Comparison of ENCODE assay signal across 28 cellular contexts in genomic region chr2:238207006-238207405, GRCh38. TPM values are rescaled to one million over a fixed set of nuclear protein-coding genes. Genes with fewer than 3 reads are reported as not detected.
"Had no signal": no experiment of that assay in that cellular context is flagged by ENCODE, and none has a peak within 500 bp of the region (broad histone marks: within the 10 kb centered on the region; RNA-seq: fewer than 3 reads in every experiment).

No MANE protein-coding gene starts in this region.

- H3K4me3 ChIP-seq: adrenal gland, ascending aorta, breast epithelium, cardiac muscle cell, colonic mucosa, esophagus squamous epithelium had no signal

- H3K9me3 ChIP-seq: adrenal gland, ascending aorta, breast epithelium, colonic mucosa, esophagus squamous epithelium had no signal

- H3K36me3 ChIP-seq: adrenal gland, ascending aorta, breast epithelium, cardiac muscle cell, colonic mucosa, esophagus squamous epithelium, WERI-Rb-1 had no signal

- H3K27ac ChIP-seq: adrenal gland, ascending aorta, breast epithelium, cardiac muscle cell, colonic mucosa, epithelial cell of prostate, esophagus squamous epithelium, WERI-Rb-1 had no signal

- H3K27me3 ChIP-seq: adrenal gland, ascending aorta, breast epithelium, colonic mucosa had no signal

- DNase-seq: activated B cell treated with CpG ODN at 0.5 μM for 24 hours; activated CD4-positive, alpha-beta T cell treated with anti-CD3 and anti-CD28 coated beads for 48 hours; activated CD4-positive, alpha-beta T cell treated with anti-CD3 and anti-CD28 coated beads, Interleukin-2, amount 50 U/mL, for 1 hour; activated CD4-positive, alpha-beta T cell treated with anti-CD3 and anti-CD28 coated beads, Interleukin-2, amount 50 U/mL, for 48 hours; activated CD8-positive, alpha-beta memory T cell treated with anti-CD3 and anti-CD28 coated beads for 24 hours; activated CD8-positive, alpha-beta T cell treated with anti-CD3 and anti-CD28 coated beads for 36 hours; activated effector memory CD4-positive, alpha-beta T cell treated with anti-CD3 and anti-CD28 coated beads, Interleukin-2, amount 50 U/mL, for 16 hours; activated naive CD4-positive, alpha-beta T cell treated with anti-CD3 and anti-CD28 coated beads for 36 hours; activated naive CD8-positive, alpha-beta T cell treated with anti-CD3 and anti-CD28 coated beads for 36 hours; activated naive CD8-positive, alpha-beta T cell treated with anti-CD3 and anti-CD28 coated beads, Interleukin-2, amount 50 U/mL, for 24 hours; activated T-cell treated with anti-CD3 and anti-CD28 coated beads, Interleukin-2, amount 50 U/mL, for 1 hour; activated T-cell treated with anti-CD3 and anti-CD28 coated beads, Interleukin-2, amount 50 U/mL, for 48 hours; adrenal gland; central memory CD4-positive, alpha-beta T cell; cerebellar nuclear complex; colonic mucosa; effector CD8-positive, alpha-beta T cell; esophagus squamous epithelium; foreskin fibroblast; head of caudate nucleus; T-helper 17 cell; T1000; WERI-Rb-1 had no signal

RNA-seq across cellular contexts. Expression of gene ERFE, which starts 48.2 kb away (rescaled TPM):
- total RNA-seq: activated B cell treated with CpG ODN at 0.5 μM for 24 hours; activated T-helper 1 cell treated with anti-CD3 and anti-CD28 coated beads, Interleukin-12 subunit alpha, Interleukin-12 subunit beta, Interleukin-2, Interleukin-4 antibody, amounts not matched to agents 30 ng/mL and 10 ng/mL and 1 ng/mL, durations not matched to agents 14 hours and 24 hours and 36 hours; T-helper 17 cell had no signal
